In genomic region chr16:12027558-12027957, GRCh38 we compare ENCODE assay signal across 2 cellular contexts.
TF ChIP-seq lines count a peak whose summit lies in the region.

No MANE protein-coding gene starts in this region.

TF ChIP-seq in HCT116, 20 proteins besides CTCF, POLR2A, EP300 and RAD21 (continued from another document):
- no peak for TF ChIP-seq REST (IDR thresholded peaks at IDR 0.05; ENCODE audit: low read depth)
- no peak for TF ChIP-seq POLR2AphosphoS5 (IDR thresholded peaks at IDR 0.05; ENCODE audit: low read depth, low read length)
- TF ChIP-seq ATF3 (IDR thresholded peaks at IDR 0.05) = no peak
- TF ChIP-seq JUND (IDR thresholded peaks at IDR 0.05) = no peak
- TF ChIP-seq CEBPB (IDR thresholded peaks at IDR 0.05; ENCODE audit: low read depth) = no peak
- no peak for TF ChIP-seq YY1 (IDR thresholded peaks at IDR 0.05; ENCODE audit: extremely low read depth, insufficient replicate concordance, low read depth, low read length)
- TF ChIP-seq ZBTB33 (IDR thresholded peaks at IDR 0.05; ENCODE audit: extremely low read depth, insufficient replicate concordance, low read length) = no peak
- TF ChIP-seq SIN3A (IDR thresholded peaks at IDR 0.05; ENCODE audit: low read depth) = no peak

TF ChIP-seq in SK-N-SH treated with all-trans-retinoic acid at 6 μM for 48 hours, 23 proteins besides CTCF, POLR2A, EP300 and RAD21 (continued from another document):
- TF ChIP-seq TSHZ2 (CRISPR knock-in tag; IDR thresholded peaks at IDR 0.05) = 0 out of 2 replicates have a peak, but pooled peaks have one; percentile 20
- TF ChIP-seq BACH2 (CRISPR knock-in tag; IDR thresholded peaks at IDR 0.05; ENCODE audit: borderline replicate concordance) = no peak
- TF ChIP-seq OSR1 (CRISPR knock-in tag; IDR thresholded peaks at IDR 0.05) = no peak
- no peak for TF ChIP-seq SNAI2 (CRISPR knock-in tag; IDR thresholded peaks at IDR 0.05)
- TF ChIP-seq TOX (CRISPR knock-in tag; IDR thresholded peaks at IDR 0.05; ENCODE audit: borderline replicate concordance) = no peak
- no peak for TF ChIP-seq ESRRG (CRISPR knock-in tag; IDR thresholded peaks at IDR 0.05)
- TF ChIP-seq ZFP3 (CRISPR knock-in tag; IDR thresholded peaks at IDR 0.05) = no peak
- no peak for TF ChIP-seq GLIS3 (CRISPR knock-in tag; IDR thresholded peaks at IDR 0.05)
- no peak for TF ChIP-seq ARNTL (CRISPR knock-in tag; IDR thresholded peaks at IDR 0.05; ENCODE audit: borderline replicate concordance, low read depth)
